15 cellular contexts compared by ENCODE assay signal in the genomic region with DNA sequence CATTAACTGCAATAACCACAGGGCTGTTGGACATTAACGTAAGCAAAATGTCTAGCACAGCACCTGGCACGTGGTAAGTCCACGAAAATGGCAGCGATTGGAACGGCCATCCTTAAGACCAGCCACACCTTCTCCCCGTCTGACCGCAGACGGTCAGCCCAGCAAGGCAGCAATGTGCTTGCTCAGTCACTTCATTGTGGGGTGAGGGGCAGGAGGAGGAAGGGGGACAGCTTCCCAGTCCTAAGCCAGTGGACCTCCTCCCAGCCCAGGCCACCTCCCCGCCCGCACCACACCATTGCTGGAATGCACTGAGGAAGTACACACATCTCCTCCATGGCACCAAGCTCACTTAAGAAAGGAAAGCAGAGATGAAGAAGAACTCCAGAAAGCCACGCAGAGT. TPM values are rescaled to one million over a fixed set of nuclear protein-coding genes. Genes with fewer than 3 reads are reported as not detected.
A peak's percentile ranks its signal among the peaks of the same experiment; 100 is the strongest.
DNase-seq lines count a peak whose midpoint lies in the region; ATAC-seq and TF ChIP-seq lines count a peak whose summit lies in the region.
"Had no signal": no experiment of that assay in that cellular context is flagged by ENCODE, and none has a peak within 500 bp of the region (broad histone marks: within the 10 kb centered on the region; RNA-seq: fewer than 3 reads in every experiment).

No MANE protein-coding gene starts in this region.

- 87% methylated on average over 11 of the region's 11 CpGs for WGBS in SK-N-SH (ENCODE audit: low lambda C conversion rate)
- WGBS in heart right ventricle, 2 donors: 28 to 50% methylated on average over 11 of the region's 11 CpGs
- WGBS in right lobe of liver (ENCODE audit: insufficient coverage, low coverage, low lambda C conversion rate, missing lambda C conversion rate): 50% methylated on average over 4 of the region's 11 CpGs

- CTCF ChIA-PET in SK-N-SH (lab: Yijun Ruan, JAX): interaction anchor here (0.8 to 3.0 kb wide), 12 partner anchors 9 to 1408 kb away, joined by 3 to 18 read pairs (median 4); a partner anchor contains a TSS

- TF ChIP-seq CTCF in SK-N-SH (IDR thresholded peaks at IDR 0.05): no peak
- TF ChIP-seq CTCF in heart right ventricle (IDR thresholded peaks at IDR 0.05): no peak
- no peak for TF ChIP-seq CTCF in right lobe of liver (IDR thresholded peaks at IDR 0.05)

- TF ChIP-seq POLR2A in GM18505 (IDR thresholded peaks at IDR 0.05; ENCODE audit: borderline replicate concordance, extremely low read depth, insufficient read depth, insufficient read length): no peak
- no peak for TF ChIP-seq POLR2A in right lobe of liver (IDR thresholded peaks at IDR 0.05)

- peak in 7 of 8 donors; percentile 10 to 40 (median 28) for ATAC-seq in heart right ventricle
- no peak for ATAC-seq in GM18505 (IDR thresholded peaks at IDR 0.05; ENCODE audit: unreplicated experiment)
- no peak for ATAC-seq in right lobe of liver
- ATAC-seq: CD8-positive, alpha-beta T cell had no signal

- H3K27ac ChIP-seq in SK-N-SH (ENCODE audit: low read depth in 2 of 2, low read length in 1 of 2) (peak overlapping the region in 1 of 2 experiments; percentile 23; a peak in 1 of 4 replicates), heart right ventricle (peak overlapping the region; percentile 53 to 91 (median 86)), caudate nucleus (ENCODE audit: low read depth, low read length) (no peak overlapping the region), right lobe of liver (no peak overlapping the region)

- DNase-seq in AG20443 (ENCODE audit: low spot score): peak; percentile 12
- DNase-seq in SK-N-SH: no peak
- DNase-seq in heart right ventricle: peak in 1 of 2 donors; percentile 35
- peak; percentile 29 for DNase-seq in myocyte (ENCODE audit: low read depth)
- no peak for DNase-seq in caudate nucleus (lab: John Stamatoyannopoulos, UW)
- DNase-seq in activated T-cell treated with anti-CD3 and anti-CD28 coated beads, Interleukin-2, amount 50 U/mL, for 48 hours: no peak
- no peak for DNase-seq in right lobe of liver
- DNase-seq: 8988T; CD8-positive, alpha-beta T cell; KBM-7; NCI-H1436; NK-92 treated with Interleukin-12 subunit alpha and Interleukin-12 subunit beta, amount 100 ng/mL, for 24 hours; RPMI8226 had no signal

- H3K4me3 ChIP-seq in SK-N-SH (ENCODE audit: low read depth in 2 of 2, low read length in 1 of 2) (no peak overlapping the region), heart right ventricle (peak overlapping the region in 6 of 10 donors; percentile 3 to 37 (median 26)), right lobe of liver (no peak overlapping the region)
- H3K4me3 ChIP-seq: BLaER1 had no signal

- no peak overlapping the region for H2AFZ ChIP-seq in SK-N-SH (ENCODE audit: low read depth)

- H3F3A ChIP-seq in SK-N-SH (replicated peaks; ENCODE audit: insufficient read depth): no peaks in the 10 kb centered on the region

- H3K9me3 ChIP-seq in SK-N-SH (no peaks in the 10 kb centered on the region), heart right ventricle (no peaks in the 10 kb centered on the region), right lobe of liver (no peaks in the 10 kb centered on the region)
- H3K9me3 ChIP-seq: BLaER1 had no signal

- no peaks in the 10 kb centered on the region for H3K9me2 ChIP-seq in SK-N-SH

- intact Hi-C loops in heart right ventricle (cut with DNase I): loop anchor here in 2 of 10 donors (1.0 to 5.0 kb wide), 2 partner anchors 8 to 46 kb away; a partner anchor contains a TSS
- intact Hi-C loops in right lobe of liver (cut with DNase I): no loop called here

- H4K20me1 ChIP-seq in SK-N-SH (ENCODE audit: insufficient read depth): no peaks in the 10 kb centered on the region
- H4K20me1 ChIP-seq: BLaER1 had no signal

- no peak overlapping the region for H3K9ac ChIP-seq in SK-N-SH
- H3K9ac ChIP-seq: BLaER1 had no signal

- TF ChIP-seq RAD21 in SK-N-SH (IDR thresholded peaks at IDR 0.05; ENCODE audit: low read length): no peak

- H3K4me2 ChIP-seq in SK-N-SH: peak overlapping the region; percentile 28; the same call in 1 of the 2 replicates

- TF ChIP-seq EP300 in SK-N-SH (IDR thresholded peaks at IDR 0.05; ENCODE audit: borderline replicate concordance in 1 of 2, low read depth in 1 of 2, low read length in 1 of 2): no peak

- POLR2A ChIA-PET in SK-N-SH (lab: Yijun Ruan, JAX): interaction anchor here (1.3 kb wide), 1 partner anchor 67 kb away, joined by 7 read pairs; a partner anchor contains a TSS

- H3K27me3 ChIP-seq in SK-N-SH (ENCODE audit: insufficient read depth) (no peaks in the 10 kb centered on the region), heart right ventricle (peaks cover 0 to 16% (median 0%) of the 10 kb centered on the region in 7 donors), right lobe of liver (no peaks in the 10 kb centered on the region)
- H3K27me3 ChIP-seq: BLaER1 had no signal

- H3K36me3 ChIP-seq in SK-N-SH (replicated peaks in 1 of 2; ENCODE audit: control insufficient read depth in 1 of 2, insufficient read depth in 2 of 2, low read length in 1 of 2) (no peaks in the 10 kb centered on the region), heart right ventricle (no peaks in the 10 kb centered on the region), right lobe of liver (no peaks in the 10 kb centered on the region)
- H3K36me3 ChIP-seq: BLaER1 had no signal

- no peaks in the 10 kb centered on the region for H3K79me2 ChIP-seq in SK-N-SH (ENCODE audit: insufficient read depth)

- H3K4me1 ChIP-seq in SK-N-SH (ENCODE audit: control insufficient read depth in 1 of 2, insufficient read depth in 2 of 2, low read depth in 1 of 2, low read length in 1 of 2): peaks cover 0 to 28% of the 10 kb centered on the region in 2 experiments; a peak in 1 of 4 replicates
- peaks cover 0 to 65% (median 12%) of the 10 kb centered on the region in 9 donors for H3K4me1 ChIP-seq in heart right ventricle
- no peaks in the 10 kb centered on the region for H3K4me1 ChIP-seq in right lobe of liver

TF ChIP-seq in SK-N-SH, 30 proteins besides CTCF, POLR2A, EP300 and RAD21:
- TF ChIP-seq GABPA (IDR thresholded peaks at IDR 0.05; ENCODE audit: low read depth) (no peak), MEF2A (IDR thresholded peaks at IDR 0.05; ENCODE audit: borderline replicate concordance, low read depth) (no peak), RFX5 (IDR thresholded peaks at IDR 0.05; ENCODE audit: low read length) (no peak), RCOR1 (IDR thresholded peaks at IDR 0.05; ENCODE audit: low read length) (no peak), CHD2 (IDR thresholded peaks at IDR 0.05; ENCODE audit: low read length, partially characterized antibody) (no peak)

RNA-seq across cellular contexts. Expression of a gene that starts 8.6 kb away (rescaled TPM):
- 0.05 and 0.15 TPM in 2 replicates for polyA plus RNA-seq in SK-N-SH (2012; rRNA removed)
- polyA plus RNA-seq in SK-N-SH (2012; cell fraction: cytosol; rRNA removed): 0.07 and 0.10 TPM in 2 replicates
- polyA plus RNA-seq in SK-N-SH (2012; cell fraction: nucleus; rRNA removed): 0.14 and 0.45 TPM in 2 replicates
- 100 to 1,000 TPM; 220 to 458 (median 262) TPM for total RNA-seq in heart right ventricle
- 10 to 100 TPM; 63.5 to 69.5 TPM for polyA plus RNA-seq in heart right ventricle
- total RNA-seq in myocyte: 0.16 and 0.51 TPM in 2 replicates
- polyA plus RNA-seq in myocyte (2012): 0.20 TPM
- under 1 TPM; 0.06 to 0.44 (median 0.23) TPM for total RNA-seq in right lobe of liver
- total RNA-seq: CD8-positive, alpha-beta T cell had no signal

Comparison
In these comparisons a context has a peak if more than half of its experiments do, and no peak if none do; other contexts are left out.
1. DNase-seq: peak in AG20443 (single experiment) and myocyte (single experiment); none in SK-N-SH (single experiment), caudate nucleus (0 of 61), activated T-cell treated with anti-CD3 and anti-CD28 coated beads, Interleukin-2, amount 50 U/mL, for 48 hours (0 of 2) and right lobe of liver (0 of 3).
2. H3K27ac ChIP-seq: peak in heart right ventricle (10 of 10); none in caudate nucleus (single experiment) and right lobe of liver (0 of 3).
3. H3K4me3 ChIP-seq: peak in heart right ventricle (6 of 10); none in SK-N-SH (0 of 2) and right lobe of liver (0 of 3).
4. ATAC-seq: peak in heart right ventricle (7 of 8); none in GM18505 (single experiment) and right lobe of liver (0 of 4).
5. RNA of a gene that starts 8.6 kb away (total RNA-seq): 220 to 458 TPM in heart right ventricle; 0.16 to 0.51 TPM in myocyte and 0.06 to 0.44 TPM in right lobe of liver; every median in the first group is over 100 times any median in the second.